1 cellular context compared by ENCODE assay signal in the genomic region with DNA sequence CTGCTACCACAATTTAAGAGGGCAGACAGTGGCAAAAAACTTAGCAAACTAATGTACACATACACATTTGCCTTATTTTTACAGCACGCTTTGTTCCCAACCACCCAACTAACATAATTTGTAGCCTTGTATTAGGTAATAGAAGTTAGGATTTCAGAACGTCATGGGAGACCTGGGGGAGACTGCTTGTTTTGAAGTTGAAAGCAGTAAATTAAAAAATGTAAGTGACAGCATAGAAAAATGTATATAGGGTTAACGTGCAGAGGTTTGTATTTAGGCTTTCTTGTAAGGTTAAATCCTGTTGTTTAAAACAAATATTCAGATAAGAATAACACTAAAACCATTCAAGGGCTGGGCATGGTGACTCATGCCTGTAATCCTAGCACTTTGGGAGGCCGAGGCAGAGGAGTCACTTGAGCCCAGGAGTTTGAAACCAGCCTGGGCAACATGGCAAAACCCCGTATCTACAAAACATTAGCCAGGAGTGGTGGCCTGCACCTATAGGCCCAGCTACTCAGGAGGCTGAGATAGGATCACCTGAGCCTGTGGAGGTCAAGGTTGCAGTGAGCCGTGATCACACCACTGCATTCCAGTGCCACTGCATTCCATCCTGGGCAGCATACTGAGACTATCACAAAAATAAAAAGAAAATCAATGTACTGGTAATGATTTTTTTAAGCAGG.
TF ChIP-seq lines count a peak whose summit lies in the region.

No MANE protein-coding gene starts in this region.

TF ChIP-seq in SK-N-SH, 30 proteins besides CTCF, POLR2A, EP300 and RAD21:
- TF ChIP-seq JUND (IDR thresholded peaks at IDR 0.05) (peak; percentile 48; the same call in 1 of the 2 replicates), FOSL2 (IDR thresholded peaks at IDR 0.05; ENCODE audit: borderline replicate concordance, low read depth) (peak; percentile 71)
TF ChIP-seq in SK-N-SH: peak in this region for 2; not testable (repeated sequence) for 28.
